15 cellular contexts compared by ENCODE assay signal in genomic region chr5:89213584-89213983, GRCh38.
DNase-seq lines count a peak whose midpoint lies in the region; TF ChIP-seq lines count a peak whose summit lies in the region.
"Had no signal": no experiment of that assay in that cellular context is flagged by ENCODE, and none has a peak within 500 bp of the region (broad histone marks: within the 10 kb centered on the region; RNA-seq: fewer than 3 reads in every experiment).

No MANE protein-coding gene starts in this region.

- no peak overlapping the region for H3K27ac ChIP-seq in SK-N-SH (ENCODE audit: low read depth in 2 of 2, low read length in 1 of 2)
- H3K27ac ChIP-seq in esophagus muscularis mucosa (replicated peaks in 1 of 4), result no peak overlapping the region
- H3K27ac ChIP-seq: HL-60, upper lobe of right lung had no signal

- H3K4me1 ChIP-seq in SK-N-SH (ENCODE audit: control insufficient read depth in 1 of 2, insufficient read depth in 2 of 2, low read depth in 1 of 2, low read length in 1 of 2) (peaks cover 0 to 3% of the 10 kb centered on the region in 2 experiments; a peak in 1 of 4 replicates), HAP-1 (no peaks in the 10 kb centered on the region), esophagus muscularis mucosa (peaks cover 0 to 10% (median 3%) of the 10 kb centered on the region in 4 donors)
- H3K4me1 ChIP-seq: upper lobe of right lung had no signal

- peaks cover 11% of the 10 kb centered on the region for H3F3A ChIP-seq in SK-N-SH (replicated peaks; ENCODE audit: insufficient read depth)

- no peak for TF ChIP-seq CTCF in SK-N-SH (IDR thresholded peaks at IDR 0.05)
- TF ChIP-seq CTCF in retinal pigment epithelial cell (conservative IDR thresholded peaks at IDR 0.05; ENCODE audit: low read depth, low read length), result no peak
- no peak for TF ChIP-seq CTCF in esophagus muscularis mucosa (IDR thresholded peaks at IDR 0.05)
- no peak for TF ChIP-seq CTCF in GM13977 (IDR thresholded peaks at IDR 0.05; ENCODE audit: extremely low read depth, insufficient read depth, missing control alignments)

- H4K20me1 ChIP-seq in SK-N-SH (ENCODE audit: insufficient read depth), result no peaks in the 10 kb centered on the region

- no peak overlapping the region for H2AFZ ChIP-seq in SK-N-SH (ENCODE audit: low read depth)

- POLR2A ChIA-PET in SK-N-SH (lab: Yijun Ruan, JAX), result no interaction called here

- TF ChIP-seq EP300 in SK-N-SH (IDR thresholded peaks at IDR 0.05; ENCODE audit: borderline replicate concordance in 1 of 2, low read depth in 1 of 2, low read length in 1 of 2) (peak in 1 of 2 experiments; percentile 26; a peak in 1 of 4 replicates), esophagus muscularis mucosa (IDR thresholded peaks at IDR 0.05) (no peak)

- H3K4me2 ChIP-seq in SK-N-SH, result no peak overlapping the region

- no peaks in the 10 kb centered on the region for H3K79me2 ChIP-seq in SK-N-SH (ENCODE audit: insufficient read depth)

- H3K27me3 ChIP-seq in SK-N-SH (ENCODE audit: insufficient read depth) (no peaks in the 10 kb centered on the region), HAP-1 (ENCODE audit: low read depth) (no peaks in the 10 kb centered on the region), esophagus muscularis mucosa (no peaks in the 10 kb centered on the region)
- H3K27me3 ChIP-seq: upper lobe of right lung had no signal

- peak; percentile 1 for DNase-seq in NCI-H1105 treated with DMSO at 0.1 percent for 48 hours (lab: John Stamatoyannopoulos, UW)
- DNase-seq in NCI-H1105 (lab: John Stamatoyannopoulos, UW), result no peak
- no peak for DNase-seq in SK-N-SH
- DNase-seq in globus pallidus (ENCODE audit: low spot score), result peak; percentile 11
- peak; percentile 69 for DNase-seq in retinal pigment epithelial cell (ENCODE audit: low read depth)
- no peak for DNase-seq in HAP-1 (ENCODE audit: low spot score in 2 of 2)
- no peak for DNase-seq in esophagus muscularis mucosa (ENCODE audit: extremely low spot score)
- no peak for DNase-seq in GM13977 (ENCODE audit: low spot score)
- DNase-seq: 8988T; activated CD4-positive, CD25-positive, alpha-beta regulatory T cell treated with anti-CD3 and anti-CD28 coated beads, Interleukin-2, amount 50 U/mL, for 72 hours; EL; NCI-H748 treated with DMSO at 0.1 percent for 48 hours; stimulated activated CD4-positive, alpha-beta T cell treated with anti-CD3 and anti-CD28 coated beads, Interleukin-15, amount 100 ng/mL, for 24 hours; upper lobe of right lung had no signal

- no peak overlapping the region for H3K9ac ChIP-seq in SK-N-SH

- intact Hi-C loops in esophagus muscularis mucosa (cut with DNase I), result no loop called here

- H3K9me3 ChIP-seq in SK-N-SH, result no peaks in the 10 kb centered on the region
- no peaks in the 10 kb centered on the region for H3K9me3 ChIP-seq in HAP-1
- no peaks in the 10 kb centered on the region for H3K9me3 ChIP-seq in esophagus muscularis mucosa
- H3K9me3 ChIP-seq: upper lobe of right lung had no signal

- H3K4me3 ChIP-seq in SK-N-SH (ENCODE audit: low read depth in 2 of 2, low read length in 1 of 2) (no peak overlapping the region), retinal pigment epithelial cell (ENCODE audit: low read length) (no peak overlapping the region), HAP-1 (no peak overlapping the region), esophagus muscularis mucosa (no peak overlapping the region)
- H3K4me3 ChIP-seq: upper lobe of right lung had no signal

- no peak for TF ChIP-seq POLR2A in esophagus muscularis mucosa (IDR thresholded peaks at IDR 0.05; ENCODE audit: low read depth)

- no peak for TF ChIP-seq RAD21 in SK-N-SH (IDR thresholded peaks at IDR 0.05; ENCODE audit: low read length)

- in situ Hi-C loops in HAP-1 (cut with MboI; ENCODE audit: low sequenced_read_pairs) (no loop called here), GM13977 (cut with MboI; ENCODE audit: low pct_unique_long_range_greater_than_20kb, low sequenced_read_pairs, unreplicated experiment) (no loop called here)

- WGBS in SK-N-SH (ENCODE audit: low lambda C conversion rate), result 47% methylated on average over 1 of the region's 1 CpG
- WGBS in esophagus muscularis mucosa, result 46% methylated on average over 1 of the region's 1 CpG

- H3K9me2 ChIP-seq in SK-N-SH, result no peaks in the 10 kb centered on the region

- CTCF ChIA-PET in SK-N-SH (lab: Yijun Ruan, JAX), result interaction anchor here (0.5 to 1.3 kb wide), 2 partner anchors 484 to 1209 kb away, joined by 4 read pairs; no protein-coding TSS in a partner anchor

- H3K36me3 ChIP-seq in SK-N-SH (replicated peaks in 1 of 2; ENCODE audit: control insufficient read depth in 1 of 2, insufficient read depth in 2 of 2, low read length in 1 of 2) (no peaks in the 10 kb centered on the region), HAP-1 (replicated peaks) (no peaks in the 10 kb centered on the region), esophagus muscularis mucosa (no peaks in the 10 kb centered on the region)
- H3K36me3 ChIP-seq: upper lobe of right lung had no signal

TF ChIP-seq in SK-N-SH, 30 proteins besides CTCF, POLR2A, EP300 and RAD21:
- peak; percentile 33; the same call in 1 of the 2 replicates for TF ChIP-seq RXRA (IDR thresholded peaks at IDR 0.05; ENCODE audit: borderline replicate concordance, low read depth)
- no peak for TF ChIP-seq MEF2A (IDR thresholded peaks at IDR 0.05; ENCODE audit: borderline replicate concordance, low read depth)
- TF ChIP-seq ZBTB33 (IDR thresholded peaks at IDR 0.05; ENCODE audit: borderline replicate concordance, low read depth), result no peak
- no peak for TF ChIP-seq SMC3 (IDR thresholded peaks at IDR 0.05; ENCODE audit: low read depth, low read length)
- peak; percentile 74 for TF ChIP-seq TCF12 (IDR thresholded peaks at IDR 0.05)
- peak; percentile 43; the same call in 1 of the 2 replicates for TF ChIP-seq PBX3 (IDR thresholded peaks at IDR 0.05)
- peak; percentile 79 for TF ChIP-seq NFIC (IDR thresholded peaks at IDR 0.05; ENCODE audit: borderline replicate concordance)
- no peak for TF ChIP-seq POLR2AphosphoS5 (IDR thresholded peaks at IDR 0.05; ENCODE audit: low read depth, low read length)
- TF ChIP-seq FOXJ3 (CRISPR knock-in tag; IDR thresholded peaks at IDR 0.05), result no peak
- no peak for TF ChIP-seq FOSL2 (IDR thresholded peaks at IDR 0.05; ENCODE audit: borderline replicate concordance, low read depth)
- no peak for TF ChIP-seq RCOR1 (IDR thresholded peaks at IDR 0.05; ENCODE audit: low read length)

Comparison
In these comparisons a context has a peak if more than half of its experiments do, and no peak if none do; other contexts are left out.
1. DNase-seq: peak in NCI-H1105 treated with DMSO at 0.1 percent for 48 hours (single experiment), globus pallidus (single experiment) and retinal pigment epithelial cell (single experiment); none in NCI-H1105 (single experiment), SK-N-SH (single experiment), HAP-1 (0 of 2), esophagus muscularis mucosa (single experiment) and GM13977 (single experiment).